Comparison of ENCODE assay signal across 8 cellular contexts in genomic region chr21:10271666-10272207, GRCh38.
DNase-seq lines count a peak whose midpoint lies in the region; ATAC-seq and TF ChIP-seq lines count a peak whose summit lies in the region.
"Not testable (repeated sequence)": the region's sequence is repeated elsewhere in the genome, so short reads cannot be mapped to it uniquely, and the experiment has no call there.

No MANE protein-coding gene starts in this region.

- not testable (repeated sequence) for H3K4me3 Mint-ChIP-seq in activated T-helper 17 cell treated with anti-CD3 and anti-CD28 coated beads, Interleukin-2, amount 50 U/mL, for 72 hours

- not testable (repeated sequence) for H3K27ac Mint-ChIP-seq in activated T-helper 17 cell treated with anti-CD3 and anti-CD28 coated beads, Interleukin-2, amount 50 U/mL, for 72 hours

- not testable (repeated sequence) for H3K9ac ChIP-seq in HUES48 (ENCODE audit: low read depth, low read length)

- H3K4me3 ChIP-seq in HUES48 (ENCODE audit: low read depth, low read length) = peak overlapping the region; percentile 36; the same call in 1 of the 2 replicates
- not testable (repeated sequence) for H3K4me3 ChIP-seq in thoracic aorta

- DNase-seq in SK-N-DZ (ENCODE audit: low spot score) (peak; percentile 0), foreskin keratinocyte (peak in 1 of 2 donors; percentile 10), mesenteric fat pad (ENCODE audit: low spot score) (peak; percentile 72)
- DNase-seq in thoracic aorta (ENCODE audit: low spot score) = not testable (repeated sequence)

- H3K27me3 Mint-ChIP-seq in activated T-helper 17 cell treated with anti-CD3 and anti-CD28 coated beads, Interleukin-2, amount 50 U/mL, for 72 hours = not testable (repeated sequence)

- not testable (repeated sequence) for H3K9me3 Mint-ChIP-seq in activated T-helper 17 cell treated with anti-CD3 and anti-CD28 coated beads, Interleukin-2, amount 50 U/mL, for 72 hours

- not testable (repeated sequence) for H3K4me1 ChIP-seq in HUES48 (ENCODE audit: control insufficient read depth, insufficient read depth, low read length); foreskin keratinocyte; thoracic aorta (ENCODE audit: control insufficient read depth in 1 of 2, low read depth in 2 of 2)

- not testable (repeated sequence) for TF ChIP-seq CTCF in foreskin keratinocyte (conservative IDR thresholded peaks at IDR 0.05); thoracic aorta (IDR thresholded peaks at IDR 0.05)

- H3K4me1 Mint-ChIP-seq in activated T-helper 17 cell treated with anti-CD3 and anti-CD28 coated beads, Interleukin-2, amount 50 U/mL, for 72 hours = not testable (repeated sequence)

- peaks cover 18% of the 10 kb centered on the region for H3K9me3 ChIP-seq in HUES48 (ENCODE audit: control insufficient read depth, insufficient read depth, low read length)
- not testable (repeated sequence) for H3K9me3 ChIP-seq in thoracic aorta

- not testable (repeated sequence) for H3K36me3 Mint-ChIP-seq in activated T-helper 17 cell treated with anti-CD3 and anti-CD28 coated beads, Interleukin-2, amount 50 U/mL, for 72 hours (ENCODE audit: low read depth)

- ATAC-seq in GM21447 (IDR thresholded peaks at IDR 0.05; ENCODE audit: unreplicated experiment) (peak; percentile 39), HG02884 (IDR thresholded peaks at IDR 0.05; ENCODE audit: unreplicated experiment) (peak; percentile 17), foreskin keratinocyte (peak; percentile 23), thoracic aorta (ENCODE audit: insufficient number of reproducible peaks, low FRiP score, low read depth) (peak; percentile 80)
- ATAC-seq in activated T-helper 17 cell treated with anti-CD3 and anti-CD28 coated beads, Interleukin-2, amount 50 U/mL, for 72 hours (replicated peaks) = peak; percentile 49

- H3K27me3 ChIP-seq in HUES48 (ENCODE audit: control insufficient read depth, insufficient read depth, low read length); foreskin keratinocyte; thoracic aorta (replicated peaks; ENCODE audit: insufficient read depth): not testable (repeated sequence)

- H3K27ac ChIP-seq in HUES48 (ENCODE audit: low read depth, low read length); foreskin keratinocyte; thoracic aorta: not testable (repeated sequence)

- H3K36me3 ChIP-seq in HUES48 (ENCODE audit: control insufficient read depth, insufficient read depth, low read length); thoracic aorta: not testable (repeated sequence)

Comparison
In these comparisons a context has a peak if more than half of its experiments do, and no peak if none do; other contexts are left out.
1. ATAC-seq: peak in every context shown above with its lines; median percentile 80 in thoracic aorta; 49 in activated T-helper 17 cell treated with anti-CD3 and anti-CD28 coated beads, Interleukin-2, amount 50 U/mL, for 72 hours; 39 in GM21447; 23 in foreskin keratinocyte; 17 in HG02884.